Comparison of ENCODE assay signal across 26 cellular contexts in the genomic region with DNA sequence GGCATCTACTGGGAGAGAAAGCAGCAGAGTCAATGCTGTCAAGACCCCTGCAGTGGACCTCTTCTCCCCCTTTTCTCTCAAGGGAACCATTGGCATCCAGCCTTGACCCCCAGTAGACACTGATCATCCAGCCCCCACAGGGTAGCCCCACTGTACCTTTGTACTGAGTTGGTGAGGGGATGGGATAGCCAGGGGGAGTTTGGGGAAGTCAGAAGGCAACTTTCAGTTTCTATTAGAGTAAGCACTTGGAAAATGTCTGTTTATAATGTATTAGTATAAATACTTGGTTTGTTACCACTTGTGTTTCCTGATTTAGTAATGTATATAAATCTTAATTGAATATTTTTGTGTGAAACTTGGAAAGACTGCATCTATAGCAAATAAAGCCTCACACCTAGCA. TPM values are rescaled to one million over a fixed set of nuclear protein-coding genes. Genes with fewer than 3 reads are reported as not detected.
A peak's percentile ranks its signal among the peaks of the same experiment; 100 is the strongest.
DNase-seq lines count a peak whose midpoint lies in the region; ATAC-seq and TF ChIP-seq lines count a peak whose summit lies in the region.
"Had no signal": no experiment of that assay in that cellular context is flagged by ENCODE, and none has a peak within 500 bp of the region (broad histone marks: within the 10 kb centered on the region; RNA-seq: fewer than 3 reads in every experiment).

No MANE protein-coding gene starts in this region.

- DNase-seq in CD1c-positive myeloid dendritic cell (ENCODE audit: extremely low spot score), result peak; percentile 52
- peak; percentile 1 for DNase-seq in NOMO-1 treated with dmso at 0.1 percent for 144 hours (lab: John Stamatoyannopoulos, UW; ENCODE audit: unreplicated experiment)
- DNase-seq in memory B cell (ENCODE audit: low spot score in 2 of 2), result no peak
- DNase-seq in thoracic aorta (ENCODE audit: low spot score), result no peak
- DNase-seq in H9, result no peak
- no peak for DNase-seq in right atrium auricular region (ENCODE audit: low spot score)
- no peak for DNase-seq in activated CD8-positive, alpha-beta T cell treated with anti-CD3 and anti-CD28 coated beads for 36 hours
- DNase-seq: ACHN; activated CD4-positive, CD25-positive, alpha-beta regulatory T cell; activated CD8-positive, alpha-beta memory T cell treated with anti-CD3 and anti-CD28 coated beads for 24 hours; activated naive CD4-positive, alpha-beta T cell treated with anti-CD3 and anti-CD28 coated beads, Interleukin-2, amount 10 ng/mL, durations not matched to agents 7 days and 5 days; activated T-cell treated with anti-CD3 and anti-CD28 coated beads, Interleukin-2, amount 50 U/mL, for 48 hours; anterior cingulate cortex; CD4-positive, CD25-positive, alpha-beta regulatory T cell; central memory CD4-positive, alpha-beta T cell; H7; hippocampal formation; left ventricle myocardium superior; NCI-H146; NCI-H524 treated with DMSO at 0.1 percent for 48 hours; small intestine; stimulated activated naive CD4-positive, alpha-beta T cell treated with Interleukin-2 at 50 U/mL for 16 hours; T1000; upper lobe of left lung had no signal

- H2AK5ac ChIP-seq in H9 (ENCODE audit: insufficient read length, low read length), result no peak overlapping the region

- no peak overlapping the region for H3K56ac ChIP-seq in H9 (ENCODE audit: insufficient read length, low read depth, low read length)

- H2BK20ac ChIP-seq in H9 (ENCODE audit: low read depth, low read length, poor library complexity, severe bottlenecking), result no peak overlapping the region

- TF ChIP-seq CTCF in thoracic aorta (IDR thresholded peaks at IDR 0.05), result no peak
- TF ChIP-seq CTCF in H9 (conservative IDR thresholded peaks at IDR 0.05), result no peak
- no peak for TF ChIP-seq CTCF in right atrium auricular region (IDR thresholded peaks at IDR 0.05)
- TF ChIP-seq CTCF in activated CD8-positive, alpha-beta T cell treated with anti-CD3 and anti-CD28 coated beads for 36 hours (IDR thresholded peaks at IDR 0.05), result no peak

- no peaks in the 10 kb centered on the region for H3K36me3 ChIP-seq in thoracic aorta
- H3K36me3 ChIP-seq in right atrium auricular region, result no peaks in the 10 kb centered on the region
- H3K36me3 ChIP-seq: prostate gland had no signal

- no peak overlapping the region for H2BK120ac ChIP-seq in H9 (ENCODE audit: low read depth, low read length, poor library complexity, severe bottlenecking)

- H3K4me3 Mint-ChIP-seq in memory B cell, result no peak overlapping the region
- no peak overlapping the region for H3K4me3 Mint-ChIP-seq in H9
- H3K4me3 Mint-ChIP-seq in activated CD8-positive, alpha-beta T cell treated with anti-CD3 and anti-CD28 coated beads for 36 hours, result no peak overlapping the region
- H3K4me3 Mint-ChIP-seq: activated naive CD4-positive, alpha-beta T cell treated with anti-CD3 and anti-CD28 coated beads, Interleukin-2, amount 10 ng/mL, durations not matched to agents 7 days and 5 days; CD4-positive, CD25-positive, alpha-beta regulatory T cell had no signal

- CTCF ChIA-PET in activated CD8-positive, alpha-beta T cell treated with anti-CD3 and anti-CD28 coated beads for 36 hours (lab: Charles Lee), result no interaction called here

- no peaks in the 10 kb centered on the region for H3K9me3 Mint-ChIP-seq in memory B cell
- H3K9me3 Mint-ChIP-seq in H9, result no peaks in the 10 kb centered on the region
- no peaks in the 10 kb centered on the region for H3K9me3 Mint-ChIP-seq in activated CD8-positive, alpha-beta T cell treated with anti-CD3 and anti-CD28 coated beads for 36 hours
- H3K9me3 Mint-ChIP-seq: activated naive CD4-positive, alpha-beta T cell treated with anti-CD3 and anti-CD28 coated beads, Interleukin-2, amount 10 ng/mL, durations not matched to agents 7 days and 5 days; CD4-positive, CD25-positive, alpha-beta regulatory T cell had no signal

- H3K9ac ChIP-seq in H9 (ENCODE audit: extremely low read depth, insufficient read length, low read length), result no peak overlapping the region

- H2AFZ ChIP-seq in H9 (ENCODE audit: low read length), result no peak overlapping the region

- H4K91ac ChIP-seq in H9 (ENCODE audit: insufficient read length, low read depth, low read length), result no peak overlapping the region

- H3T11ph ChIP-seq in H9 (ENCODE audit: low read length), result no peak overlapping the region

- H4K8ac ChIP-seq in H9 (replicated peaks; ENCODE audit: insufficient read length, low read depth, low read length), result no peak overlapping the region

- H3K79me1 ChIP-seq in H9 (ENCODE audit: insufficient read depth, low read depth, low read length, poor library complexity, severe bottlenecking), result peaks cover 17% of the 10 kb centered on the region

- no peak overlapping the region for H2BK12ac ChIP-seq in H9 (ENCODE audit: insufficient read length, low read depth, low read length)

- peak overlapping the region; percentile 69 to 89 for H3K27ac ChIP-seq in thoracic aorta
- no peak overlapping the region for H3K27ac ChIP-seq in H9 (ENCODE audit: insufficient read length, low read depth, low read length)
- H3K27ac ChIP-seq in right atrium auricular region, result no peak overlapping the region
- H3K27ac ChIP-seq: prostate gland had no signal

- ATAC-seq in memory B cell (ENCODE audit: low read depth) (peak; percentile 74), thoracic aorta (ENCODE audit: insufficient number of reproducible peaks, low FRiP score, low read depth) (no peak), HG03196 (IDR thresholded peaks at IDR 0.05; ENCODE audit: unreplicated experiment) (no peak)
- no peak for ATAC-seq in activated CD8-positive, alpha-beta T cell treated with anti-CD3 and anti-CD28 coated beads for 36 hours
- ATAC-seq: left ventricle myocardium superior had no signal

- no peak overlapping the region for H3K23ac ChIP-seq in H9 (ENCODE audit: insufficient read length, low read depth, low read length)

- no peak overlapping the region for H2BK15ac ChIP-seq in H9 (ENCODE audit: low read depth, low read length)

- H3K27me3 ChIP-seq in thoracic aorta (replicated peaks; ENCODE audit: insufficient read depth), result no peaks in the 10 kb centered on the region
- H3K27me3 ChIP-seq in H9 (ENCODE audit: insufficient read depth, low read length), result no peaks in the 10 kb centered on the region
- no peaks in the 10 kb centered on the region for H3K27me3 ChIP-seq in right atrium auricular region
- H3K27me3 ChIP-seq: upper lobe of left lung had no signal

- POLR2A ChIA-PET in activated CD8-positive, alpha-beta T cell treated with anti-CD3 and anti-CD28 coated beads for 36 hours (lab: Charles Lee), result no interaction called here

- H3K23me2 ChIP-seq in H9 (ENCODE audit: insufficient read length, low read depth, low read length, poor library complexity, severe bottlenecking), result no peaks in the 10 kb centered on the region

- no peaks in the 10 kb centered on the region; the same call in 1 of the 2 replicates for H3K79me2 ChIP-seq in H9 (ENCODE audit: insufficient read depth, low read length)

- H3K27me3 Mint-ChIP-seq in memory B cell (no peaks in the 10 kb centered on the region), H9 (ENCODE audit: low read depth) (no peaks in the 10 kb centered on the region)
- no peaks in the 10 kb centered on the region for H3K27me3 Mint-ChIP-seq in activated CD8-positive, alpha-beta T cell treated with anti-CD3 and anti-CD28 coated beads for 36 hours
- H3K27me3 Mint-ChIP-seq: activated naive CD4-positive, alpha-beta T cell treated with anti-CD3 and anti-CD28 coated beads, Interleukin-2, amount 10 ng/mL, durations not matched to agents 7 days and 5 days; CD4-positive, CD25-positive, alpha-beta regulatory T cell had no signal

- H3K18ac ChIP-seq in H9 (ENCODE audit: insufficient read length, low read depth, low read length), result no peak overlapping the region

- H3K14ac ChIP-seq in H9 (ENCODE audit: insufficient read depth, low read length), result no peak overlapping the region

- H3K36me3 Mint-ChIP-seq in memory B cell, result peaks cover 2% of the 10 kb centered on the region
- H3K36me3 Mint-ChIP-seq in H9 (ENCODE audit: insufficient read depth in 1 of 3, low read depth in 3 of 3), result peaks cover 0 to 12% (median 7%) of the 10 kb centered on the region in 3 experiments; a peak in 4 of 7 replicates
- peaks cover 3% of the 10 kb centered on the region for H3K36me3 Mint-ChIP-seq in activated CD8-positive, alpha-beta T cell treated with anti-CD3 and anti-CD28 coated beads for 36 hours (ENCODE audit: low read depth)

- H2BK5ac ChIP-seq in H9 (ENCODE audit: insufficient read length, low read length), result no peak overlapping the region

- intact Hi-C loops in activated CD8-positive, alpha-beta T cell treated with anti-CD3 and anti-CD28 coated beads for 36 hours (cut with micrococcal nuclease), result no loop called here

- H3K4me1 Mint-ChIP-seq in memory B cell, result peaks cover 6% of the 10 kb centered on the region
- H3K4me1 Mint-ChIP-seq in H9, result no peaks in the 10 kb centered on the region
- H3K4me1 Mint-ChIP-seq in activated CD8-positive, alpha-beta T cell treated with anti-CD3 and anti-CD28 coated beads for 36 hours (ENCODE audit: low read depth), result peaks cover 14% of the 10 kb centered on the region

- H3K9me3 ChIP-seq in thoracic aorta, result no peaks in the 10 kb centered on the region
- no peaks in the 10 kb centered on the region for H3K9me3 ChIP-seq in H9 (ENCODE audit: control insufficient read depth, low read depth, low read length)
- H3K9me3 ChIP-seq in right atrium auricular region, result no peaks in the 10 kb centered on the region
- H3K9me3 ChIP-seq: prostate gland, upper lobe of left lung had no signal

- H3K4me3 ChIP-seq in thoracic aorta (no peak overlapping the region), right atrium auricular region (no peak overlapping the region)
- H3K4me3 ChIP-seq: prostate gland, upper lobe of left lung had no signal

- H3K4me2 ChIP-seq in H9 (ENCODE audit: insufficient read depth, insufficient read length, low read length), result no peak overlapping the region

- no peak overlapping the region for H3K4ac ChIP-seq in H9 (ENCODE audit: low read depth, low read length)

- H4K20me1 ChIP-seq in H9 (ENCODE audit: control insufficient read depth, insufficient read depth, insufficient read length), result no peaks in the 10 kb centered on the region

- H4K5ac ChIP-seq in H9 (ENCODE audit: insufficient read length, low read depth, low read length), result no peak overlapping the region

- H3K4me1 ChIP-seq in thoracic aorta (ENCODE audit: control insufficient read depth in 1 of 2, low read depth in 2 of 2), result peaks cover 31 to 61% of the 10 kb centered on the region in 2 donors
- H3K4me1 ChIP-seq in H9 (ENCODE audit: insufficient read depth, low read length), result no peaks in the 10 kb centered on the region; the same call in 1 of the 2 replicates
- peaks cover 0 to 18% of the 10 kb centered on the region in 2 donors for H3K4me1 ChIP-seq in right atrium auricular region
- H3K4me1 ChIP-seq: prostate gland had no signal

- H3K27ac Mint-ChIP-seq in memory B cell (no peak overlapping the region), H9 (no peak overlapping the region)
- no peak overlapping the region for H3K27ac Mint-ChIP-seq in activated CD8-positive, alpha-beta T cell treated with anti-CD3 and anti-CD28 coated beads for 36 hours
- H3K27ac Mint-ChIP-seq: activated naive CD4-positive, alpha-beta T cell treated with anti-CD3 and anti-CD28 coated beads, Interleukin-2, amount 10 ng/mL, durations not matched to agents 7 days and 5 days; CD4-positive, CD25-positive, alpha-beta regulatory T cell had no signal

RNA-seq across cellular contexts. Expression of a gene that starts 24.9 kb away (rescaled TPM):
- total RNA-seq in thoracic aorta, result 100 to 1,000 TPM in 1 of 2 donors, 10 to 100 TPM in 1; 71.9 to 171 TPM
- 93.0 and 94.0 TPM in 2 replicates for total RNA-seq in H9 (2021)
- total RNA-seq in right atrium auricular region, result 100 to 1,000 TPM; 115 to 174 TPM
- total RNA-seq in activated CD8-positive, alpha-beta T cell treated with anti-CD3 and anti-CD28 coated beads for 36 hours, result 10 to 100 TPM; 10.8 to 14.4 TPM

RNA-seq across cellular contexts. Expression of a gene that starts 59.3 kb away (rescaled TPM):
- total RNA-seq in thoracic aorta (under 1 TPM; 0.27 to 0.35 TPM), H9 (2021) (1.9 and 2.4 TPM in 2 replicates), right atrium auricular region (under 1 TPM; 0.41 to 0.63 TPM)
- under 1 TPM; 0.09 TPM for total RNA-seq in activated CD8-positive, alpha-beta T cell treated with anti-CD3 and anti-CD28 coated beads for 36 hours

Comparison
In these comparisons a context has a peak if more than half of its experiments do, and no peak if none do; other contexts are left out.
1. DNase-seq: peak in CD1c-positive myeloid dendritic cell (single experiment) and NOMO-1 treated with dmso at 0.1 percent for 144 hours (single experiment); none in memory B cell (0 of 2), thoracic aorta (single experiment), H9 (single experiment), right atrium auricular region (single experiment) and activated CD8-positive, alpha-beta T cell treated with anti-CD3 and anti-CD28 coated beads for 36 hours (single experiment).
2. H3K27ac ChIP-seq: peak in thoracic aorta (2 of 2); none in H9 (single experiment) and right atrium auricular region (0 of 2).